In genomic region chr4:153643406-153644016, GRCh38 we compare ENCODE assay signal across 1 cellular context.
A peak's percentile ranks its signal among the peaks of the same experiment; 100 is the strongest.
TF ChIP-seq lines count a peak whose summit lies in the region.

No MANE protein-coding gene starts in this region.

TF ChIP-seq in HepG2, 621 proteins besides CTCF, POLR2A, EP300 and RAD21 (continued from another document):
- TF ChIP-seq, protein P1, sequence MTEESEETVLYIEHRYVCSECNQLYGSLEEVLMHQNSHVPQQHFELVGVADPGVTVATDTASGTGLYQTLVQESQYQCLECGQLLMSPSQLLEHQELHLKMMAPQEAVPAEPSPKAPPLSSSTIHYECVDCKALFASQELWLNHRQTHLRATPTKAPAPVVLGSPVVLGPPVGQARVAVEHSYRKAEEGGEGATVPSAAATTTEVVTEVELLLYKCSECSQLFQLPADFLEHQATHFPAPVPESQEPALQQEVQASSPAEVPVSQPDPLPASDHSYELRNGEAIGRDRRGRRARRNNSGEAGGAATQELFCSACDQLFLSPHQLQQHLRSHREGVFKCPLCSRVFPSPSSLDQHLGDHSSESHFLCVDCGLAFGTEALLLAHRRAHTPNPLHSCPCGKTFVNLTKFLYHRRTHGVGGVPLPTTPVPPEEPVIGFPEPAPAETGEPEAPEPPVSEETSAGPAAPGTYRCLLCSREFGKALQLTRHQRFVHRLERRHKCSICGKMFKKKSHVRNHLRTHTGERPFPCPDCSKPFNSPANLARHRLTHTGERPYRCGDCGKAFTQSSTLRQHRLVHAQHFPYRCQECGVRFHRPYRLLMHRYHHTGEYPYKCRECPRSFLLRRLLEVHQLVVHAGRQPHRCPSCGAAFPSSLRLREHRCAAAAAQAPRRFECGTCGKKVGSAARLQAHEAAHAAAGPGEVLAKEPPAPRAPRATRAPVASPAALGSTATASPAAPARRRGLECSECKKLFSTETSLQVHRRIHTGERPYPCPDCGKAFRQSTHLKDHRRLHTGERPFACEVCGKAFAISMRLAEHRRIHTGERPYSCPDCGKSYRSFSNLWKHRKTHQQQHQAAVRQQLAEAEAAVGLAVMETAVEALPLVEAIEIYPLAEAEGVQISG (CRISPR knock-in tag; IDR thresholded peaks at IDR 0.05), result no peak
- TF ChIP-seq DR1 (CRISPR knock-in tag; IDR thresholded peaks at IDR 0.05), result no peak
- TF ChIP-seq KLF15 (CRISPR knock-in tag; IDR thresholded peaks at IDR 0.05; ENCODE audit: borderline replicate concordance), result no peak
- TF ChIP-seq ZBTB7B (CRISPR knock-in tag; IDR thresholded peaks at IDR 0.05), result no peak
- TF ChIP-seq CEBPB (IDR thresholded peaks at IDR 0.05; ENCODE audit: borderline replicate concordance, low read depth, low read length), result no peak
- no peak for TF ChIP-seq MLXIP (CRISPR knock-in tag; IDR thresholded peaks at IDR 0.05; ENCODE audit: borderline replicate concordance)
- no peak for TF ChIP-seq SALL2 (CRISPR knock-in tag; IDR thresholded peaks at IDR 0.05)
- TF ChIP-seq ELF4 (CRISPR knock-in tag; IDR thresholded peaks at IDR 0.05; ENCODE audit: borderline replicate concordance), result no peak
- no peak for TF ChIP-seq ZNF788 (CRISPR knock-in tag; IDR thresholded peaks at IDR 0.05; ENCODE audit: borderline replicate concordance)
- TF ChIP-seq SAFB2 (CRISPR knock-in tag; IDR thresholded peaks at IDR 0.05; ENCODE audit: borderline replicate concordance, low read depth), result no peak
- TF ChIP-seq BRF2 (CRISPR knock-in tag; IDR thresholded peaks at IDR 0.05), result no peak
- TF ChIP-seq HNF4G (IDR thresholded peaks at IDR 0.05; ENCODE audit: borderline replicate concordance, low read depth, low read length), result no peak
- TF ChIP-seq HNF4G (CRISPR knock-in tag; IDR thresholded peaks at IDR 0.05; ENCODE audit: borderline replicate concordance, low read depth), result no peak
- TF ChIP-seq, protein P2, sequence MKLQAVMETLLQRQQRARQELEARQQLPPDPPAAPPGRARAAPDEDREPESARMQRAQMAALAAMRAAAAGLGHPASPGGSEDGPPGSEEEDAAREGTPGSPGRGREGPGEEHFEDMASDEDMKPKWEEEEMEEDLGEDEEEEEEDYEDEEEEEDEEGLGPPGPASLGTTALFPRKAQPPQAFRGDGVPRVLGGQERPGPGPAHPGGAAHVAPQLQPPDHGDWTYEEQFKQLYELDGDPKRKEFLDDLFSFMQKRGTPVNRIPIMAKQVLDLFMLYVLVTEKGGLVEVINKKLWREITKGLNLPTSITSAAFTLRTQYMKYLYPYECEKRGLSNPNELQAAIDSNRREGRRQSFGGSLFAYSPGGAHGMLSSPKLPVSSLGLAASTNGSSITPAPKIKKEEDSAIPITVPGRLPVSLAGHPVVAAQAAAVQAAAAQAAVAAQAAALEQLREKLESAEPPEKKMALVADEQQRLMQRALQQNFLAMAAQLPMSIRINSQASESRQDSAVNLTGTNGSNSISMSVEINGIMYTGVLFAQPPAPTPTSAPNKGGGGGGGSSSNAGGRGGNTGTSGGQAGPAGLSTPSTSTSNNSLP (IDR thresholded peaks at IDR 0.05; ENCODE audit: low read depth, low read length), result peak; percentile 94
